27 cellular contexts compared by ENCODE assay signal in the genomic region with DNA sequence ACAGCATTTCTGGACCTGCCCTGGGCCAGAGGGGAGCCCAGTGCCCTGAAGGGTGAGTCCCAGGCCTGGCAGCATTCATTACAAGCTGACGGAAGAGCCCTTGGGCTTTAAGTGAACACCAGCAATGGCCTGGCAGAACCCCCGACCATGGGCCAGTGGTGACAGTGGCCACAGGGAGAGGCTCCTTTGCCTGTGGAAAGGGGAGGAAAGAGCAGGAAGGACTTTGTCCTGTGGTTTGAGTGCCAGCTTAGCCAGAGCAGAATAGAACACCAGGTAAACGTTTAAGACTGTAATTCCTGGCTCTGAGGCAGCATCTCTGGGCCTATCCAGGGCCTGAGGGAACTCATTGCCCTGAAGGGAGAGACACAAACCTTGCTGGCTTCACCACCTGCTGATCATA. TPM values are rescaled to one million over a fixed set of nuclear protein-coding genes. Genes with fewer than 3 reads are reported as not detected.
DNase-seq lines count a peak whose midpoint lies in the region; ATAC-seq, FAIRE-seq and TF ChIP-seq lines count a peak whose summit lies in the region.
"Had no signal": no experiment of that assay in that cellular context is flagged by ENCODE, and none has a peak within 500 bp of the region (broad histone marks: within the 10 kb centered on the region; RNA-seq: fewer than 3 reads in every experiment).

No MANE protein-coding gene starts in this region.

- no peak overlapping the region for H2AFZ ChIP-seq in HCT116 (ENCODE audit: low read depth, low read length, poor library complexity, severe bottlenecking)
- no peak overlapping the region for H2AFZ ChIP-seq in HepG2 (ENCODE audit: low read length)
- H2AFZ ChIP-seq in trophoblast cell (ENCODE audit: insufficient read depth, low read length, poor library complexity) = no peak overlapping the region

- no peak overlapping the region for H2BK12ac ChIP-seq in trophoblast cell (ENCODE audit: low read length)

- RAD21 ChIA-PET in HCT116 (lab: Charles Lee; ENCODE audit: low non-redundant PET in 1 of 2, low total read pairs in 2 of 2, uncharacterized antibody in 2 of 2, unreplicated experiment in 2 of 2) = interaction anchor here in 1 of 2 experiments (0.6 kb wide), 1 partner anchor 10 kb away, joined by 3 read pairs; no protein-coding TSS in a partner anchor

- H3K9me3 ChIP-seq in HCT116 (ENCODE audit: control insufficient read depth in 1 of 2, insufficient read depth in 1 of 2, low read depth in 1 of 2, low read length in 2 of 2) = peaks cover 4 to 9% of the 10 kb centered on the region in 2 experiments; a peak in 2 of 4 replicates
- no peaks in the 10 kb centered on the region for H3K9me3 ChIP-seq in HepG2 (ENCODE audit: low read length)
- no peaks in the 10 kb centered on the region for H3K9me3 ChIP-seq in trophoblast cell (ENCODE audit: insufficient read depth, low read depth, low read length)
- H3K9me3 ChIP-seq in upper lobe of right lung = no peaks in the 10 kb centered on the region
- H3K9me3 ChIP-seq in lower lobe of right lung = peaks cover 5% of the 10 kb centered on the region

- H4K12ac ChIP-seq in trophoblast cell (ENCODE audit: low read depth, low read length) = no peak overlapping the region

- CTCF ChIA-PET in HCT116 (lab: Charles Lee) = no interaction called here
- CTCF ChIA-PET in HepG2 (lab: Yijun Ruan, JAX; ENCODE audit: low intra/inter-chr PET ratio, low total read pairs) = no interaction called here
- CTCF ChIA-PET in activated CD4-positive, alpha-beta memory T cell treated with anti-CD3 and anti-CD28 coated beads for 36 hours (lab: Charles Lee) = no interaction called here
- CTCF ChIA-PET in Calu3 (lab: Charles Lee) = no interaction called here

- TF ChIP-seq CTCF in HCT116 (IDR thresholded peaks at IDR 0.05 in 2 of 3, conservative IDR thresholded peaks at IDR 0.05 in 1 of 3; ENCODE audit: borderline replicate concordance in 1 of 3, insufficient read depth in 1 of 3, low read depth in 2 of 3, low read length in 2 of 3) (no peak), HepG2 (CRISPR knock-in tag; IDR thresholded peaks at IDR 0.05) (no peak), upper lobe of right lung (IDR thresholded peaks at IDR 0.05) (no peak), lower lobe of right lung (IDR thresholded peaks at IDR 0.05) (no peak), Calu3 (IDR thresholded peaks at IDR 0.05; ENCODE audit: unreplicated experiment) (no peak)

- H3K4me1 ChIP-seq in HCT116 (ENCODE audit: control insufficient read depth in 1 of 2, insufficient read depth in 2 of 2, low read length in 2 of 2) = peaks cover 0 to 8% of the 10 kb centered on the region in 2 experiments; a peak in 2 of 4 replicates
- H3K4me1 ChIP-seq in HepG2 (ENCODE audit: insufficient read depth, low read length) = no peaks in the 10 kb centered on the region
- no peaks in the 10 kb centered on the region for H3K4me1 ChIP-seq in trophoblast cell (ENCODE audit: control insufficient read depth in 1 of 2, insufficient read depth in 2 of 2, low read length in 2 of 2)
- no peaks in the 10 kb centered on the region for H3K4me1 ChIP-seq in upper lobe of right lung
- no peaks in the 10 kb centered on the region for H3K4me1 ChIP-seq in lower lobe of right lung

- BruUV-seq in HCT116 (replicated peaks; lab: Mats Ljungman, UMichigan) (no TSS peak), HepG2 (replicated peaks; lab: Mats Ljungman, UMichigan) (no TSS peak), Calu3 (replicated peaks; lab: Mats Ljungman, UMichigan) (no TSS peak)

- no peak overlapping the region for H3K27ac ChIP-seq in HCT116 (ENCODE audit: low read depth, low read length)
- no peak overlapping the region for H3K27ac ChIP-seq in HepG2 (ENCODE audit: extremely low read length, insufficient read depth, low read length)
- no peak overlapping the region for H3K27ac ChIP-seq in trophoblast cell (ENCODE audit: low read depth, low read length)
- no peak overlapping the region for H3K27ac ChIP-seq in upper lobe of right lung
- no peak overlapping the region for H3K27ac ChIP-seq in lower lobe of right lung

- no peaks in the 10 kb centered on the region for H3K79me1 ChIP-seq in trophoblast cell (ENCODE audit: low read length)

- H3K4me2 ChIP-seq in HCT116 (ENCODE audit: low read length) (no peak overlapping the region), HepG2 (ENCODE audit: low read depth, low read length) (no peak overlapping the region), trophoblast cell (ENCODE audit: low read length) (no peak overlapping the region)
- H3K4me2 ChIP-seq: SK-N-SH had no signal

- POLR2A ChIA-PET in HCT116 (lab: Charles Lee) = no interaction called here
- POLR2A ChIA-PET in HepG2 (lab: Yijun Ruan, JAX) = no interaction called here
- POLR2A ChIA-PET in activated CD4-positive, alpha-beta memory T cell treated with anti-CD3 and anti-CD28 coated beads for 36 hours (lab: Charles Lee) = no interaction called here

- H4K8ac ChIP-seq in trophoblast cell (ENCODE audit: low read depth, low read length) = no peak overlapping the region

- TF ChIP-seq RAD21 in HCT116 (IDR thresholded peaks at IDR 0.05; ENCODE audit: low read depth) (no peak), HepG2 (CRISPR knock-in tag; IDR thresholded peaks at IDR 0.05) (no peak)

- H2BK5ac ChIP-seq in trophoblast cell (ENCODE audit: low read depth, low read length, poor library complexity) = no peak overlapping the region

- H3K27ac Mint-ChIP-seq in activated CD4-positive, alpha-beta memory T cell treated with anti-CD3 and anti-CD28 coated beads for 36 hours = no peak overlapping the region
- H3K27ac Mint-ChIP-seq in Calu3 (ENCODE audit: unreplicated experiment) = no peak overlapping the region
- H3K27ac Mint-ChIP-seq: CD4-positive, alpha-beta T cell had no signal

- WGBS in HepG2 (ENCODE audit: low lambda C conversion rate) = 25% methylated on average over 3 of the region's 3 CpGs
- WGBS in trophoblast cell (ENCODE audit: extremely low coverage, insufficient coverage, insufficient read length) = no CpG with 5 or more reads among the region's 3 CpGs

- ATAC-seq in HCT116 = no peak
- peak; percentile 50 for ATAC-seq in HepG2
- ATAC-seq in upper lobe of right lung = no peak
- ATAC-seq in lower lobe of right lung = no peak
- ATAC-seq: GM12878, K562, PC-3 had no signal

- no peak overlapping the region for H2AK5ac ChIP-seq in trophoblast cell (ENCODE audit: low read length)

- H3K9me3 Mint-ChIP-seq in activated CD4-positive, alpha-beta memory T cell treated with anti-CD3 and anti-CD28 coated beads for 36 hours = peaks cover 12% of the 10 kb centered on the region
- peaks cover 5% of the 10 kb centered on the region for H3K9me3 Mint-ChIP-seq in Calu3 (ENCODE audit: low read depth, unreplicated experiment)

- intact Hi-C loops in HCT116 (cut with micrococcal nuclease) (no loop called here), HepG2 (cut with micrococcal nuclease; ENCODE audit: unreplicated experiment) (no loop called here), upper lobe of right lung (cut with DNase I) (no loop called here), lower lobe of right lung (cut with DNase I) (no loop called here), Calu3 (cut with micrococcal nuclease; ENCODE audit: unreplicated experiment) (no loop called here)
- intact Hi-C loops in activated CD4-positive, alpha-beta memory T cell treated with anti-CD3 and anti-CD28 coated beads for 36 hours (cut with micrococcal nuclease) = no loop called here

- H4K91ac ChIP-seq in trophoblast cell (ENCODE audit: low read depth, low read length) = no peak overlapping the region

- peaks cover 1% of the 10 kb centered on the region for H3K27me3 Mint-ChIP-seq in activated CD4-positive, alpha-beta memory T cell treated with anti-CD3 and anti-CD28 coated beads for 36 hours
- H3K27me3 Mint-ChIP-seq in Calu3 (ENCODE audit: unreplicated experiment) = peaks cover 14% of the 10 kb centered on the region

- TF ChIP-seq EP300 in HepG2 (IDR thresholded peaks at IDR 0.05; ENCODE audit: low read depth in 2 of 2, low read length in 2 of 2) = no peak
- TF ChIP-seq EP300 in HepG2 (CRISPR knock-in tag; IDR thresholded peaks at IDR 0.05; ENCODE audit: borderline replicate concordance) = no peak

- H3K18ac ChIP-seq in trophoblast cell (ENCODE audit: low read length) = no peak overlapping the region

- peaks cover 4% of the 10 kb centered on the region for H3K36me3 Mint-ChIP-seq in activated CD4-positive, alpha-beta memory T cell treated with anti-CD3 and anti-CD28 coated beads for 36 hours
- H3K36me3 Mint-ChIP-seq in Calu3 (ENCODE audit: insufficient read depth, unreplicated experiment) = no peaks in the 10 kb centered on the region

- in situ Hi-C loops in HepG2 (cut with HindIII; ENCODE audit: extremely low pct_ligation_motif_present, low pct_unique_long_range_greater_than_20kb) = no loop called here

- H3K9me2 ChIP-seq in HCT116 (ENCODE audit: insufficient read depth) = no peaks in the 10 kb centered on the region
- H3K9me2 ChIP-seq: SK-N-SH had no signal

- H2BK120ac ChIP-seq in trophoblast cell (ENCODE audit: insufficient read depth, low read length, poor library complexity) = no peak overlapping the region

- H3K4me3 Mint-ChIP-seq in activated CD4-positive, alpha-beta memory T cell treated with anti-CD3 and anti-CD28 coated beads for 36 hours = no peak overlapping the region
- H3K4me3 Mint-ChIP-seq in Calu3 (ENCODE audit: low read depth, unreplicated experiment) = no peak overlapping the region
- H3K4me3 Mint-ChIP-seq: CD4-positive, alpha-beta T cell had no signal

- H3K9ac ChIP-seq in HCT116 (ENCODE audit: low read length) (no peak overlapping the region), HepG2 (ENCODE audit: insufficient read depth, low read depth, low read length) (no peak overlapping the region), trophoblast cell (ENCODE audit: low read length) (no peak overlapping the region)
- H3K9ac ChIP-seq: SK-N-SH had no signal

- TF ChIP-seq POLR2A in HCT116 (IDR thresholded peaks at IDR 0.05; ENCODE audit: borderline replicate concordance, extremely low read depth, insufficient read depth, insufficient read length) = no peak
- no peak for TF ChIP-seq POLR2A in HepG2 (IDR thresholded peaks at IDR 0.05; ENCODE audit: insufficient read depth in 1 of 2, low read depth in 2 of 2, low read length in 2 of 2)

- no peak overlapping the region for H3K23ac ChIP-seq in trophoblast cell (ENCODE audit: low read length)

- H3K4me3 ChIP-seq in HCT116 (replicated peaks in 1 of 2; ENCODE audit: low read depth in 1 of 2, low read length in 2 of 2) (no peak overlapping the region), HepG2 (replicated peaks in 1 of 3; ENCODE audit: insufficient read depth in 1 of 3, low read depth in 2 of 3, low read length in 3 of 3) (no peak overlapping the region), trophoblast cell (ENCODE audit: low read depth, low read length) (peak overlapping the region; percentile 53), upper lobe of right lung (no peak overlapping the region), lower lobe of right lung (no peak overlapping the region)
- H3K4me3 ChIP-seq: GM12878, K562 had no signal

- H3K79me2 ChIP-seq in HCT116 (ENCODE audit: insufficient read depth, low read length) (no peaks in the 10 kb centered on the region), HepG2 (ENCODE audit: insufficient read depth, low read length) (no peaks in the 10 kb centered on the region), trophoblast cell (ENCODE audit: control insufficient read depth, insufficient read depth, low read length, poor library complexity) (no peaks in the 10 kb centered on the region)

- no peaks in the 10 kb centered on the region for H4K20me1 ChIP-seq in HCT116 (ENCODE audit: insufficient read depth)
- H4K20me1 ChIP-seq in HepG2 (ENCODE audit: insufficient read depth, low read length) = no peaks in the 10 kb centered on the region

- no peaks in the 10 kb centered on the region for H3K27me3 ChIP-seq in HCT116 (ENCODE audit: insufficient read depth, low read length)
- H3K27me3 ChIP-seq in HepG2 (ENCODE audit: control insufficient read depth in 1 of 2, insufficient read depth in 2 of 2, low read length in 2 of 2) = peaks cover 2 to 32% of the 10 kb centered on the region in 2 experiments; a peak in 4 of 5 replicates
- no peaks in the 10 kb centered on the region for H3K27me3 ChIP-seq in trophoblast cell (ENCODE audit: insufficient read depth, low read length)
- no peaks in the 10 kb centered on the region for H3K27me3 ChIP-seq in upper lobe of right lung
- H3K27me3 ChIP-seq in lower lobe of right lung (ENCODE audit: low read depth) = no peaks in the 10 kb centered on the region

- H3K36me3 ChIP-seq in HCT116 (ENCODE audit: control insufficient read depth in 1 of 2, insufficient read depth in 2 of 2, low read length in 2 of 2) = no peaks in the 10 kb centered on the region
- H3K36me3 ChIP-seq in HepG2 (replicated peaks in 1 of 2; ENCODE audit: control insufficient read depth in 1 of 2, insufficient read depth in 2 of 2, low read length in 2 of 2) = no peaks in the 10 kb centered on the region
- H3K36me3 ChIP-seq in trophoblast cell (ENCODE audit: control insufficient read depth in 1 of 2, insufficient read depth in 2 of 2, low read length in 2 of 2) = no peaks in the 10 kb centered on the region
- no peaks in the 10 kb centered on the region for H3K36me3 ChIP-seq in upper lobe of right lung
- H3K36me3 ChIP-seq in lower lobe of right lung = peaks cover 9% of the 10 kb centered on the region

- no peak for FAIRE-seq in HepG2 (lab: Jason Lieb, UNC)
- FAIRE-seq: GM12878, K562 had no signal

- no peak overlapping the region for H3K4ac ChIP-seq in trophoblast cell (ENCODE audit: low read depth, low read length)

- no peaks in the 10 kb centered on the region for H3K4me1 Mint-ChIP-seq in activated CD4-positive, alpha-beta memory T cell treated with anti-CD3 and anti-CD28 coated beads for 36 hours (ENCODE audit: low read depth)
- no peaks in the 10 kb centered on the region for H3K4me1 Mint-ChIP-seq in Calu3 (ENCODE audit: low read depth, unreplicated experiment)

- no peak for DNase-seq in HCT116 (ENCODE audit: low read depth, low spot score)
- DNase-seq in HepG2 (ENCODE audit: low spot score) = no peak
- DNase-seq in trophoblast cell = peak in 1 of 2 donors; percentile 28
- peak; percentile 47 for DNase-seq in upper lobe of right lung
- no peak for DNase-seq in lower lobe of right lung
- no peak for DNase-seq in activated CD4-positive, alpha-beta memory T cell treated with anti-CD3 and anti-CD28 coated beads for 36 hours
- DNase-seq in Calu3 = no peak
- DNase-seq: CD4-positive, alpha-beta T cell; DMS79; EL; GDM1; H7; Kasumi-1; MV-4-11; NCI-H1105; NCI-H1436 treated with DMSO at 0.1 percent for 48 hours; NCI-H187 treated with DMSO at 0.1 percent for 48 hours; NCI-H2107; NCI-H526; NK-92 treated with Interleukin-12 subunit alpha and Interleukin-12 subunit beta, amount 100 ng/mL, for 24 hours; PC-3; SK-N-SH had no signal

- no peak overlapping the region for H3K14ac ChIP-seq in trophoblast cell (ENCODE audit: low read length)

RNA-seq across cellular contexts. Expression of gene ATP2C2, which starts 34.3 kb away (rescaled TPM):
- total RNA-seq in HCT116 (2021; ENCODE audit: unreplicated experiment) = 20.3 TPM
- polyA plus RNA-seq in HCT116 (2012) = 28.2 and 40.5 TPM in 2 replicates
- total RNA-seq in HepG2 (2016; rRNA removed; fragmentation: Illumina TruSeq; extraction: Trizol) = not detected in 2 replicates
- not detected in 2 replicates for total RNA-seq in HepG2 (2016; cell fraction: cytosol; rRNA removed; fragmentation: Illumina TruSeq; extraction: Trizol; ENCODE audit: low read depth)
- not detected in 2 replicates for total RNA-seq in HepG2 (2016; cell fraction: insoluble cytoplasmic fraction; rRNA removed; fragmentation: Illumina TruSeq; extraction: Trizol)
- total RNA-seq in HepG2 (2016; cell fraction: membrane; rRNA removed; fragmentation: Illumina TruSeq; extraction: Trizol) = not detected in 2 replicates
- not detected in 2 replicates for total RNA-seq in HepG2 (2016; cell fraction: nucleus; rRNA removed; fragmentation: Illumina TruSeq; extraction: Trizol)
- polyA plus RNA-seq in HepG2 (2011; rRNA removed) = 0.05 and 0.07 TPM in 2 replicates
- 0.04 and 0.06 TPM in 2 replicates for polyA plus RNA-seq in HepG2 (2011; cell fraction: cytosol; rRNA removed)
- polyA plus RNA-seq in HepG2 (2011; cell fraction: nucleus; rRNA removed) = 0.29 and 0.54 TPM in 2 replicates
- polyA plus RNA-seq in HepG2 (2012) = 0.12 and 0.41 TPM in 2 replicates
- not detected in 2 replicates for polyA plus RNA-seq in HepG2 (2016; cell fraction: cytosol; fragmentation: Illumina TruSeq; extraction: Trizol; ENCODE audit: low read depth)
- not detected in 2 replicates for polyA plus RNA-seq in HepG2 (2016; cell fraction: insoluble cytoplasmic fraction; fragmentation: Illumina TruSeq; extraction: Trizol; ENCODE audit: low read depth)
- not detected in 2 replicates for polyA plus RNA-seq in HepG2 (2016; cell fraction: membrane; fragmentation: Illumina TruSeq; extraction: Trizol; ENCODE audit: low read depth)
- polyA plus RNA-seq in HepG2 (2016; cell fraction: nucleus; fragmentation: Illumina TruSeq; extraction: Trizol; ENCODE audit: insufficient read depth, low read depth) = not detected in 2 replicates
- polyA minus RNA-seq in HepG2 (2011; rRNA and poly(A)+ RNA removed; ENCODE audit: low replicate concordance) = not detected in 2 replicates
- polyA minus RNA-seq in HepG2 (2011; cell fraction: cytosol; rRNA and poly(A)+ RNA removed) = not detected in 2 replicates
- not detected in 2 replicates for polyA minus RNA-seq in HepG2 (2011; cell fraction: nucleus; rRNA and poly(A)+ RNA removed)
- 10.4 and 10.8 TPM in 2 replicates for polyA plus RNA-seq in trophoblast cell (2013)
- 48.9 TPM for total RNA-seq in upper lobe of right lung
- 56.2 TPM for total RNA-seq in lower lobe of right lung
- total RNA-seq in activated CD4-positive, alpha-beta memory T cell treated with anti-CD3 and anti-CD28 coated beads for 36 hours = not detected
- 30.5 and 33.9 TPM in 2 replicates for total RNA-seq in Calu3 (2022)
- total RNA-seq: A172; CD4-positive, alpha-beta T cell; GM12878; HT1080 had no signal
- polyA plus RNA-seq: BJ, K562 had no signal

RNA-seq across cellular contexts. Expression of gene WFDC1, which starts 39.4 kb away (rescaled TPM):
- total RNA-seq in HCT116 (2021; ENCODE audit: unreplicated experiment) (0.42 TPM), HepG2 (2016; rRNA removed; fragmentation: Illumina TruSeq; extraction: Trizol) (not detected in 2 replicates), upper lobe of right lung (26.0 TPM), lower lobe of right lung (18.0 TPM), Calu3 (2022) (0.47 TPM in 1 of 2 replicates, not detected in the other)
- polyA plus RNA-seq in HCT116 (2012) = 0.16 and 0.20 TPM in 2 replicates
- not detected in 2 replicates for total RNA-seq in HepG2 (2016; cell fraction: cytosol; rRNA removed; fragmentation: Illumina TruSeq; extraction: Trizol; ENCODE audit: low read depth)
- not detected in 2 replicates for total RNA-seq in HepG2 (2016; cell fraction: insoluble cytoplasmic fraction; rRNA removed; fragmentation: Illumina TruSeq; extraction: Trizol)
- not detected in 2 replicates for total RNA-seq in HepG2 (2016; cell fraction: membrane; rRNA removed; fragmentation: Illumina TruSeq; extraction: Trizol)
- total RNA-seq in HepG2 (2016; cell fraction: nucleus; rRNA removed; fragmentation: Illumina TruSeq; extraction: Trizol) = not detected in 2 replicates
- polyA plus RNA-seq in HepG2 (2011; rRNA removed) = not detected in 2 replicates
- not detected in 2 replicates for polyA plus RNA-seq in HepG2 (2011; cell fraction: cytosol; rRNA removed)
- polyA plus RNA-seq in HepG2 (2011; cell fraction: nucleus; rRNA removed) = not detected in 2 replicates
- not detected in 2 replicates for polyA plus RNA-seq in HepG2 (2012)
- not detected in 2 replicates for polyA plus RNA-seq in HepG2 (2016; cell fraction: cytosol; fragmentation: Illumina TruSeq; extraction: Trizol; ENCODE audit: low read depth)
- polyA plus RNA-seq in HepG2 (2016; cell fraction: insoluble cytoplasmic fraction; fragmentation: Illumina TruSeq; extraction: Trizol; ENCODE audit: low read depth) = not detected in 2 replicates
- polyA plus RNA-seq in HepG2 (2016; cell fraction: membrane; fragmentation: Illumina TruSeq; extraction: Trizol; ENCODE audit: low read depth) = not detected in 2 replicates
- not detected in 2 replicates for polyA plus RNA-seq in HepG2 (2016; cell fraction: nucleus; fragmentation: Illumina TruSeq; extraction: Trizol; ENCODE audit: insufficient read depth, low read depth)
- 0.05 TPM in 1 of 2 replicates, not detected in the other for polyA minus RNA-seq in HepG2 (2011; rRNA and poly(A)+ RNA removed; ENCODE audit: low replicate concordance)
- polyA minus RNA-seq in HepG2 (2011; cell fraction: cytosol; rRNA and poly(A)+ RNA removed) = not detected in 2 replicates
- polyA minus RNA-seq in HepG2 (2011; cell fraction: nucleus; rRNA and poly(A)+ RNA removed) = not detected in 2 replicates
- 0.29 and 0.42 TPM in 2 replicates for polyA plus RNA-seq in trophoblast cell (2013)
- total RNA-seq in activated CD4-positive, alpha-beta memory T cell treated with anti-CD3 and anti-CD28 coated beads for 36 hours = not detected
- total RNA-seq: A172; CD4-positive, alpha-beta T cell; GM12878; K562 had no signal
- polyA plus RNA-seq: GM12878, K562 had no signal

Comparison
In these comparisons a context has a peak if more than half of its experiments do, and no peak if none do; other contexts are left out.
1. RNA of gene ATP2C2, which starts 34.3 kb away (total RNA-seq): 56.2 TPM in lower lobe of right lung (single experiment), 48.9 TPM in upper lobe of right lung (single experiment), 30.5 to 33.9 TPM in Calu3 and 20.3 TPM in HCT116 (single experiment); not detected in HepG2 and not detected in activated CD4-positive, alpha-beta memory T cell treated with anti-CD3 and anti-CD28 coated beads for 36 hours; every median in the first group is over 10 times any median in the second.
2. RNA of gene WFDC1, which starts 39.4 kb away (total RNA-seq): 26.0 TPM in upper lobe of right lung (single experiment) and 18.0 TPM in lower lobe of right lung (single experiment); 0.42 TPM in HCT116 (single experiment), 0.47 TPM in Calu3, not detected in HepG2 and not detected in activated CD4-positive, alpha-beta memory T cell treated with anti-CD3 and anti-CD28 coated beads for 36 hours; every median in the first group is over 10 times any median in the second.
3. Of the 20 proteins assayed by ChIP-seq in both HepG2 and HCT116: peak only in HepG2: none; only in HCT116: ZFX; in both: none; in neither: 19.